ENCODE assay signal across 22 cellular contexts in the genomic region with DNA sequence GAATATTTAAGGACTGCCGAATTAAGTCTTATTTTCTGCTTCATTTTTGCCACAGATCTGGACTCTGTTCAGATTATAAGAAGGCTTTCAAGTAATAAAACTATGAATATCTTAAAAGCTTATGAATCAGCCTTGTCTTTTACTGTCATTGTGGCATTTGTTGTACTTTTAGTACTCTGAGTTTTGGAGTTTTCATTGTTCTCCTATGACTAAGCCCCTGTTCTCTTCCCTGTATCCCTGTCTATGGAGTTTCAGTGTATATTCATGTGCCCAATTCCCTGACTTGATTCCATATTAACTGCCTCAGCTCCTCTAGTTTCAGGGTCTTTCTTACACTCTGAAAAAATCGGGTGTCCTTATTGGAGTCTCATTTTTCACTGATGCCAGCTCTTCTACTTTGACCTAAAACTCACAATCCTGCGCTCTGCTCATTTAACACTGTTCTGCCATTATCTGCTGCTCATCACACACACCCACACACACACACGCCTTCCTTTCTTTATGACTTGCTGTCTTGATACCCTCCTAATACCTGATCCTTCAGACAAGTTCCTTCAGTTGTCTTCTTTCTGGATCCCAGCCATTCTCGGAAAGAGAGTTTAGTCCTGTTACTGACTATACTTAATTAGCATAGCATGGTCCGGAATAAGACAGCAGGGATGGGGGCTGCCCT.
"Had no signal": no experiment of that assay in that cellular context is flagged by ENCODE, and none has a peak within 500 bp of the region (broad histone marks: within the 10 kb centered on the region; RNA-seq: fewer than 3 reads in every experiment).

No MANE protein-coding gene starts in this region.

- H3K27me3 ChIP-seq: body of pancreas, cardiac muscle cell, esophagus squamous epithelium, upper lobe of left lung had no signal

- H3K9me3 ChIP-seq: body of pancreas, esophagus squamous epithelium, spleen, thoracic aorta, upper lobe of left lung had no signal

- H3K36me3 Mint-ChIP-seq: activated naive CD4-positive, alpha-beta T cell treated with anti-CD3 and anti-CD28 coated beads, Interleukin-2, amount 50 U/mL, for 24 hours; memory B cell; natural killer cell treated with Interleukin-12 subunit alpha and Interleukin-12 subunit beta and Interleukin-15 and Interleukin-18, amount 100 ng/mL, for 72 hours had no signal

- H3K9me3 Mint-ChIP-seq: activated naive CD4-positive, alpha-beta T cell treated with anti-CD3 and anti-CD28 coated beads, Interleukin-2, amount 50 U/mL, for 24 hours; endodermal cell; memory B cell had no signal

- H3K27ac Mint-ChIP-seq: activated naive CD4-positive, alpha-beta T cell treated with anti-CD3 and anti-CD28 coated beads, Interleukin-2, amount 50 U/mL, for 24 hours; endodermal cell; memory B cell; natural killer cell treated with Interleukin-12 subunit alpha and Interleukin-12 subunit beta and Interleukin-15 and Interleukin-18, amount 100 ng/mL, for 72 hours had no signal

- H3K27me3 Mint-ChIP-seq: activated naive CD4-positive, alpha-beta T cell treated with anti-CD3 and anti-CD28 coated beads, Interleukin-2, amount 50 U/mL, for 24 hours; memory B cell; natural killer cell treated with Interleukin-12 subunit alpha and Interleukin-12 subunit beta and Interleukin-15 and Interleukin-18, amount 100 ng/mL, for 72 hours had no signal

- ATAC-seq: body of pancreas; natural killer cell treated with Interleukin-12 subunit alpha and Interleukin-12 subunit beta and Interleukin-15 and Interleukin-18, amount 100 ng/mL, for 72 hours had no signal

- DNase-seq: activated CD4-positive, alpha-beta T cell treated with anti-CD3 and anti-CD28 coated beads for 1 hour; activated CD4-positive, alpha-beta T cell treated with anti-CD3 and anti-CD28 coated beads, Interleukin-2, amount 50 U/mL, for 1 hour; activated gamma-delta T cell treated with Interleukin-2 at 50 U/mL for 16 hours; activated T-cell treated with anti-CD3 and anti-CD28 coated beads, Interleukin-2, amount 50 U/mL, for 1 hour; body of pancreas; cortex of kidney; endodermal cell; esophagus squamous epithelium; hippocampal formation; kidney glomerular epithelial cell; posterior cingulate gyrus; retina; spleen; stimulated activated CD4-positive, alpha-beta T cell treated with anti-CD3 and anti-CD28 coated beads, Interleukin-4, amount 100 ng/mL, for 24 hours; stimulated activated naive CD4-positive, alpha-beta T cell treated with Interleukin-2 at 50 U/mL for 16 hours; T-helper 9 cell; upper lobe of left lung had no signal

- H3K4me3 Mint-ChIP-seq: activated naive CD4-positive, alpha-beta T cell treated with anti-CD3 and anti-CD28 coated beads, Interleukin-2, amount 50 U/mL, for 24 hours; endodermal cell; memory B cell; natural killer cell treated with Interleukin-12 subunit alpha and Interleukin-12 subunit beta and Interleukin-15 and Interleukin-18, amount 100 ng/mL, for 72 hours had no signal

- H3K4me3 ChIP-seq: body of pancreas, cardiac muscle cell, esophagus squamous epithelium, spleen, thoracic aorta, upper lobe of left lung had no signal

- H3K36me3 ChIP-seq: cardiac muscle cell, esophagus squamous epithelium, spleen, thoracic aorta, upper lobe of left lung had no signal

- H3K4me1 ChIP-seq: body of pancreas, esophagus squamous epithelium, spleen, upper lobe of left lung had no signal

- H3K27ac ChIP-seq: body of pancreas, cardiac muscle cell, esophagus squamous epithelium, spleen, thoracic aorta, upper lobe of left lung had no signal

- H3K4me1 Mint-ChIP-seq: activated naive CD4-positive, alpha-beta T cell treated with anti-CD3 and anti-CD28 coated beads, Interleukin-2, amount 50 U/mL, for 24 hours; memory B cell had no signal
